In genomic region chr17:40346061-40346767, GRCh38 we compare ENCODE assay signal across 9 cellular contexts. TPM values are rescaled to one million over a fixed set of nuclear protein-coding genes. Genes with fewer than 3 reads are reported as not detected.
DNase-seq lines count a peak whose midpoint lies in the region; ATAC-seq and TF ChIP-seq lines count a peak whose summit lies in the region.
"Had no signal": no experiment of that assay in that cellular context is flagged by ENCODE, and none has a peak within 500 bp of the region (broad histone marks: within the 10 kb centered on the region; RNA-seq: fewer than 3 reads in every experiment).

No MANE protein-coding gene starts in this region.

- H3K27ac ChIP-seq in DOHH2 (ENCODE audit: low read depth, low read length) (no peak overlapping the region), sigmoid colon (peak overlapping the region; percentile 94 to 99 (median 96))

- ATAC-seq in activated naive CD8-positive, alpha-beta T cell treated with anti-CD3 and anti-CD28 coated beads, Interleukin-2, amount 10 ng/mL, durations not matched to agents 7 days and 5 days (ENCODE audit: low read depth) = no peak
- ATAC-seq in HG02588 (IDR thresholded peaks at IDR 0.05; ENCODE audit: unreplicated experiment) = no peak

- H3K27ac Mint-ChIP-seq in activated naive CD8-positive, alpha-beta T cell treated with anti-CD3 and anti-CD28 coated beads, Interleukin-2, amount 10 ng/mL, durations not matched to agents 7 days and 5 days = peak overlapping the region; percentile 77

- H4K20me1 ChIP-seq in DOHH2 (ENCODE audit: control insufficient read depth, insufficient read depth, low read depth, low read length) = peaks cover 6% of the 10 kb centered on the region

- H3K9me3 Mint-ChIP-seq in activated naive CD8-positive, alpha-beta T cell treated with anti-CD3 and anti-CD28 coated beads, Interleukin-2, amount 10 ng/mL, durations not matched to agents 7 days and 5 days = no peaks in the 10 kb centered on the region

- H3K36me3 Mint-ChIP-seq in activated naive CD8-positive, alpha-beta T cell treated with anti-CD3 and anti-CD28 coated beads, Interleukin-2, amount 10 ng/mL, durations not matched to agents 7 days and 5 days = peaks cover 24% of the 10 kb centered on the region

- H3K9me3 ChIP-seq in DOHH2 (ENCODE audit: control insufficient read depth, insufficient read depth, low read length) (no peaks in the 10 kb centered on the region), iPS-15b (ENCODE audit: control insufficient read depth, insufficient read depth, low read length) (no peaks in the 10 kb centered on the region), sigmoid colon (no peaks in the 10 kb centered on the region)

- no peak for TF ChIP-seq CTCF in DOHH2 (IDR thresholded peaks at IDR 0.05; ENCODE audit: low read depth, low read length, poor library complexity, severe bottlenecking)
- TF ChIP-seq CTCF in sigmoid colon (IDR thresholded peaks at IDR 0.05) = no peak

- H3K4me1 Mint-ChIP-seq in activated naive CD8-positive, alpha-beta T cell treated with anti-CD3 and anti-CD28 coated beads, Interleukin-2, amount 10 ng/mL, durations not matched to agents 7 days and 5 days = peaks cover 57% of the 10 kb centered on the region

- no peaks in the 10 kb centered on the region for H3K9me2 ChIP-seq in DOHH2 (replicated peaks; ENCODE audit: control insufficient read depth, low read length)

- peak overlapping the region; percentile 75 for H3K4me2 ChIP-seq in DOHH2 (ENCODE audit: low read length)

- peak overlapping the region; percentile 67 for H3K4me3 Mint-ChIP-seq in activated naive CD8-positive, alpha-beta T cell treated with anti-CD3 and anti-CD28 coated beads, Interleukin-2, amount 10 ng/mL, durations not matched to agents 7 days and 5 days

- peaks cover 8% of the 10 kb centered on the region; the same call in 1 of the 2 replicates for H3F3A ChIP-seq in DOHH2 (ENCODE audit: control insufficient read depth, insufficient read depth)

- 18 to 50% methylated on average over 10 of the region's 10 CpGs for WGBS in sigmoid colon, 2 donors

- H3K4me1 ChIP-seq in DOHH2 (ENCODE audit: control insufficient read depth, low read length) (peaks cover 71% of the 10 kb centered on the region), iPS-15b (ENCODE audit: control insufficient read depth, insufficient read depth, low read length) (peaks cover 43% of the 10 kb centered on the region), sigmoid colon (peaks cover 0 to 89% (median 86%) of the 10 kb centered on the region in 4 donors)

- H3K79me2 ChIP-seq in DOHH2 (ENCODE audit: control insufficient read depth, low read length) = peaks cover 11% of the 10 kb centered on the region; the same call in 1 of the 2 replicates

- peaks cover 4% of the 10 kb centered on the region; the same call in 1 of the 2 replicates for H3K36me3 ChIP-seq in DOHH2 (ENCODE audit: control insufficient read depth, low read length)
- no peaks in the 10 kb centered on the region for H3K36me3 ChIP-seq in iPS-15b (ENCODE audit: control insufficient read depth, insufficient read depth, low read length)
- H3K36me3 ChIP-seq in sigmoid colon = peaks cover 0 to 10% (median under 1%) of the 10 kb centered on the region in 4 donors

- H3K27me3 ChIP-seq in DOHH2 (ENCODE audit: control insufficient read depth, low read length) (peaks cover 11% of the 10 kb centered on the region), iPS-15b (ENCODE audit: control insufficient read depth, insufficient read depth, low read length) (peaks cover 80% of the 10 kb centered on the region), sigmoid colon (no peaks in the 10 kb centered on the region)

- intact Hi-C loops in sigmoid colon (cut with DNase I) = no loop called here

- H3K9ac ChIP-seq in iPS-15b (ENCODE audit: low read depth, low read length) = no peak overlapping the region

- no peak for TF ChIP-seq POLR2A in sigmoid colon (IDR thresholded peaks at IDR 0.05)

- no peak for DNase-seq in activated naive CD8-positive, alpha-beta T cell treated with anti-CD3 and anti-CD28 coated beads, Interleukin-2, amount 10 ng/mL, durations not matched to agents 7 days and 5 days
- DNase-seq in sigmoid colon (no peak), hippocampal formation (lab: John Stamatoyannopoulos, UW) (no peak), NCI-H524 treated with DMSO at 0.1 percent for 48 hours (lab: John Stamatoyannopoulos, UW) (no peak), HuH-7.5 (ENCODE audit: low spot score) (no peak)

- no peaks in the 10 kb centered on the region for H3K27me3 Mint-ChIP-seq in activated naive CD8-positive, alpha-beta T cell treated with anti-CD3 and anti-CD28 coated beads, Interleukin-2, amount 10 ng/mL, durations not matched to agents 7 days and 5 days

- H3K4me3 ChIP-seq in DOHH2 (ENCODE audit: low read length) (no peak overlapping the region; the same call in 1 of the 2 replicates), iPS-15b (ENCODE audit: low read depth, low read length) (peak overlapping the region; percentile 54), sigmoid colon (peak overlapping the region in 3 of 4 donors; percentile 81 to 83 (median 82))

- POLR2A ChIA-PET in activated naive CD8-positive, alpha-beta T cell treated with anti-CD3 and anti-CD28 coated beads, Interleukin-2, amount 10 ng/mL, durations not matched to agents 7 days and 5 days (lab: Charles Lee) = interaction anchor here (1.1 to 8.7 kb wide), 7 partner anchors 16 to 195 kb away, joined by 3 to 170 read pairs (median 4); partner anchors contain the start of gene TOP2A

- no peak for TF ChIP-seq EP300 in sigmoid colon (IDR thresholded peaks at IDR 0.05)

RNA-seq across cellular contexts. Expression of gene GJD3, which starts 18.3 kb away (rescaled TPM):
- total RNA-seq in activated naive CD8-positive, alpha-beta T cell treated with anti-CD3 and anti-CD28 coated beads, Interleukin-2, amount 10 ng/mL, durations not matched to agents 7 days and 5 days = under 1 TPM in 1 of 2 experiments, not detected in 1; 0.48 TPM
- 1 to 10 TPM in 1 of 4 donors, under 1 TPM in 1, not detected in 2; 0.49 to 2.1 TPM for total RNA-seq in sigmoid colon
- polyA plus RNA-seq in sigmoid colon = under 1 TPM in 1 of 3 donors, not detected in 2; 0.64 TPM
- total RNA-seq: T-helper 1 cell treated with Interleukin-12 subunit alpha and Interleukin-12 subunit beta and Interleukin-4 antibody, amounts not matched to agents 30 ng/mL and 1 ng/mL, for 36 hours had no signal

RNA-seq across cellular contexts. Expression of gene RARA, which starts 37.2 kb away (rescaled TPM):
- 10 to 100 TPM; 51.7 to 53.6 TPM for total RNA-seq in activated naive CD8-positive, alpha-beta T cell treated with anti-CD3 and anti-CD28 coated beads, Interleukin-2, amount 10 ng/mL, durations not matched to agents 7 days and 5 days
- 10 to 100 TPM; 15.8 to 27.3 (median 20.5) TPM for total RNA-seq in sigmoid colon
- polyA plus RNA-seq in sigmoid colon = 10 to 100 TPM; 26.4 to 29.6 (median 27.8) TPM

RNA-seq across cellular contexts. Expression of gene CDC6, which starts 58.5 kb away (rescaled TPM):
- 10 to 100 TPM; 67.9 to 75.2 TPM for total RNA-seq in activated naive CD8-positive, alpha-beta T cell treated with anti-CD3 and anti-CD28 coated beads, Interleukin-2, amount 10 ng/mL, durations not matched to agents 7 days and 5 days
- 1 to 10 TPM in 1 of 4 donors, under 1 TPM in 2, not detected in 1; 0.33 to 1.5 (median 0.83) TPM for total RNA-seq in sigmoid colon
- polyA plus RNA-seq in sigmoid colon = 10 to 100 TPM in 1 of 3 donors, 1 to 10 TPM in 2; 2.4 to 10.9 (median 8.6) TPM

Comparison
In these comparisons a context has a peak if more than half of its experiments do, and no peak if none do; other contexts are left out.
1. RNA of gene CDC6, which starts 58.5 kb away (total RNA-seq): 67.9 to 75.2 TPM in activated naive CD8-positive, alpha-beta T cell treated with anti-CD3 and anti-CD28 coated beads, Interleukin-2, amount 10 ng/mL, durations not matched to agents 7 days and 5 days; 0.33 to 1.5 TPM in sigmoid colon; every median in the first group is over 10 times any median in the second.